Comparison of ENCODE assay signal across 13 cellular contexts in the genomic region with DNA sequence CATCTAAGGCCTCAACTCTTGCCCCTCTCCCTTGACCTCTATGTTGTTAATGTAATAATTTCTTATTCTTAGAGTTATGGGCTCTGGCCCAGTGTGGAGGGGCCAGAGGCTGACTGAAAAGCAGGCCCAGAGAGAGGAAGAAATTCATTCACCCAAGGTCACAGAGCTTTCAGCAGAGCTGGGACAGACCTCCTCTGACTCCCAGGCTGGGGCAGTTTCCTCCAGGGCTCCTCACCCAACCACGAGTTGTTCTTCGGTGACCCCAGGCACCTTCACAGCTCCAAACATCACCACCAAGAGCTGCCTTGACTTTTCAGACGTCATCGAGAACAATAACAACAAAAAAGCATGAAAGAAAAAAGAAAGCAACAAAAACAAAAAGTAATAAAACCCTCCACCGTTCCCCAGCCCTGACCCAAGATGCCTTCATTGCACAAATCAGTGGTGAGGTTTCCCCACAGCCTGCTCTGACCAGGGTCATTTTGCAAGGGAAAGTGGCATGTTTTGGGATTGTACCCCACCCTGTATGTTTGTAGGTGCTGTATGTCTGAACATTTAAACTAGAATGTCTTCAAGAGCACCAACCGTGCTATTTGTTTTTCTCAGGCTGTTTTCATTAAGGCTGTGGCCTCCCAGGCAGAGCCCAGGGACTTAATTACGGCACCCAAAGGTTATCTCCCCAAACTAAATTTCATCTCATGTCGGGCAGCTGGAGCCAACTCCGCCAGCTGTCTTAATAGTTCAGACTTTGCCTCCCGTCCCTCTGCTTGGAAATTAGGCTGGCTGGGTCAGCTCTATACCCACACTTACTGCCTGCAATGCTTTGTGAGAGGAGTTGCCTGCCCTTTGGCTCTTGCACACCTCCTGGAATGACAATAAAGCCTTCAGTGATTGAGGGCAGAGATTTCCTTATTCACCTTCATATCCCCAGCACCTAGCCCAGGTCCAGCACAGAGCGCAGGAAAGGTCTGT.
"Had no signal": no experiment of that assay in that cellular context is flagged by ENCODE, and none has a peak within 500 bp of the region (broad histone marks: within the 10 kb centered on the region; RNA-seq: fewer than 3 reads in every experiment).

No MANE protein-coding gene starts in this region.

- ATAC-seq: natural killer cell had no signal

- H3K27me3 ChIP-seq: stomach, uterus had no signal

- H3K9me3 ChIP-seq: stomach, thoracic aorta, uterus had no signal

- H3K36me3 ChIP-seq: brain microvascular endothelial cell, stomach, thoracic aorta, uterus had no signal

- H3K27ac ChIP-seq: brain microvascular endothelial cell, stomach, thoracic aorta, uterus had no signal

- H3K4me1 ChIP-seq: uterus had no signal

- DNase-seq: activated CD4-positive, alpha-beta T cell treated with anti-CD3 and anti-CD28 coated beads for 4 hours; activated effector memory CD4-positive, alpha-beta T cell treated with Interleukin-2 at 50 U/mL for 16 hours; activated naive CD8-positive, alpha-beta T cell treated with anti-CD3 and anti-CD28 coated beads for 36 hours; brain microvascular endothelial cell; hypothalamus; mammary epithelial cell; natural killer cell; occipital lobe; stimulated activated CD4-positive, alpha-beta T cell treated with anti-CD3 and anti-CD28 coated beads, Interleukin-15, amount 100 ng/mL, for 24 hours; stimulated activated CD4-positive, alpha-beta T cell treated with anti-CD3 and anti-CD28 coated beads, Interleukin-4, amount 100 ng/mL, for 4 hours; stomach; uterus had no signal

- H3K4me3 ChIP-seq: stomach, thoracic aorta, uterus had no signal
